Comparison of ENCODE assay signal across 2 cellular contexts in the genomic region with DNA sequence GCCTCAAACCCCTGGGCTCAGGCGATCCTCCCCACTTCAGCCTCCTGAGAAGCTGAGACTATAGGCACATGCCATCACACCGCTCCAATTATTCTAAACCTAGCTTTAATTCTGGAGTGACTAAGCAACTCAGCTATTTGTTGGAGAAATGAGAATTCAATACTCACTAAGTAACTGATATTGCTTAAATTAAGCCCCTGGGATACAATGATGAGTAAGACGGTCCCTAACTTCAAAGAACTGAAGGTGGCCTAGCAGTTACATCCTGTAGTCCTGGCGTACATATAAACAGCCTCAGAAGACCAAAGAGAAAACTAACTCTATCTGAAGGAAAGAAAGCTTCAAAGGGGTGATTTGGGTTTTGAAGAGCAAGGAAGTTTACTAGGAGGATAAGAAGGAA.
TF ChIP-seq lines count a peak whose summit lies in the region.

No MANE protein-coding gene starts in this region.

TF ChIP-seq in SK-N-SH treated with all-trans-retinoic acid at 6 μM for 48 hours, 23 proteins besides CTCF, POLR2A, EP300 and RAD21:
- no peak for TF ChIP-seq ZNF565 (CRISPR knock-in tag; conservative IDR thresholded peaks at IDR 0.05; ENCODE audit: low read depth)
- TF ChIP-seq ZNF8 (CRISPR knock-in tag; IDR thresholded peaks at IDR 0.05) = no peak
- TF ChIP-seq ARNTL (CRISPR knock-in tag; IDR thresholded peaks at IDR 0.05; ENCODE audit: borderline replicate concordance, low read depth) = no peak
- no peak for TF ChIP-seq ZNF70 (CRISPR knock-in tag; IDR thresholded peaks at IDR 0.05)
- TF ChIP-seq ZFP30 (CRISPR knock-in tag; IDR thresholded peaks at IDR 0.05) = no peak
- TF ChIP-seq TOX (CRISPR knock-in tag; IDR thresholded peaks at IDR 0.05; ENCODE audit: borderline replicate concordance) = no peak
- TF ChIP-seq GLIS3 (CRISPR knock-in tag; IDR thresholded peaks at IDR 0.05) = no peak
- no peak for TF ChIP-seq CSDC2 (CRISPR knock-in tag; IDR thresholded peaks at IDR 0.05)
- TF ChIP-seq ZFP3 (CRISPR knock-in tag; IDR thresholded peaks at IDR 0.05) = no peak

TF ChIP-seq in H1, 55 proteins besides CTCF, POLR2A, EP300 and RAD21:
- TF ChIP-seq NANOG (IDR thresholded peaks at IDR 0.05; ENCODE audit: insufficient read depth, low read depth, low read length, poor library complexity, severe bottlenecking) = no peak
- no peak for TF ChIP-seq BRCA1 (IDR thresholded peaks at IDR 0.05; ENCODE audit: low read depth, low read length)
- no peak for TF ChIP-seq CTBP2 (IDR thresholded peaks at IDR 0.05; ENCODE audit: borderline replicate concordance, insufficient read depth, insufficient read length, low read length)
- no peak for TF ChIP-seq NRF1 (IDR thresholded peaks at IDR 0.05; ENCODE audit: low read depth, low read length)
